In genomic region chr2:165898381-165898780, GRCh38 we compare ENCODE assay signal across 15 cellular contexts. TPM values are rescaled to one million over a fixed set of nuclear protein-coding genes. Genes with fewer than 3 reads are reported as not detected.
DNase-seq lines count a peak whose midpoint lies in the region; ATAC-seq and TF ChIP-seq lines count a peak whose summit lies in the region.
"Had no signal": no experiment of that assay in that cellular context is flagged by ENCODE, and none has a peak within 500 bp of the region (broad histone marks: within the 10 kb centered on the region; RNA-seq: fewer than 3 reads in every experiment).

No MANE protein-coding gene starts in this region.

- no peaks in the 10 kb centered on the region for H3K27me3 ChIP-seq in IMR-90 (ENCODE audit: control insufficient read depth, insufficient read depth, low read length)

- H3K79me1 ChIP-seq in IMR-90 (ENCODE audit: low read depth in 1 of 2, low read length in 2 of 2), result no peaks in the 10 kb centered on the region

- no peak overlapping the region for H2AFZ ChIP-seq in IMR-90 (replicated peaks; ENCODE audit: low read length, poor library complexity)
- H2AFZ ChIP-seq: PC-9 had no signal

- no peak overlapping the region for H4K8ac ChIP-seq in IMR-90 (ENCODE audit: low read depth in 2 of 2, low read length in 2 of 2)

- H3K4me1 Mint-ChIP-seq in stimulated activated naive CD8-positive, alpha-beta T cell treated with anti-CD3 and anti-CD28 coated beads, Interleukin-15, amount 100 ng/mL, for 72 hours, result peaks cover 8% of the 10 kb centered on the region

- H3K4me3 Mint-ChIP-seq in stimulated activated naive CD8-positive, alpha-beta T cell treated with anti-CD3 and anti-CD28 coated beads, Interleukin-15, amount 100 ng/mL, for 72 hours, result no peak overlapping the region
- H3K4me3 Mint-ChIP-seq: activated naive CD8-positive, alpha-beta T cell; effector memory CD8-positive, alpha-beta T cell; memory B cell had no signal

- in situ Hi-C loops in IMR-90 (cut with MboI; ENCODE audit: low sequenced_read_pairs), result no loop called here
- in situ Hi-C loops in SK-MEL-5 (cut with HindIII; ENCODE audit: low pct_unique_long_range_greater_than_20kb, low sequenced_read_pairs), result no loop called here

- no peak overlapping the region for H3K27ac ChIP-seq in IMR-90 (ENCODE audit: insufficient read depth, low read length)
- H3K27ac ChIP-seq: PC-9, thoracic aorta had no signal

- H3K18ac ChIP-seq in IMR-90 (ENCODE audit: low read depth, low read length), result no peak overlapping the region

- BruUV-seq in IMR-90 (replicated peaks; lab: Mats Ljungman, UMichigan), result no TSS peak

- no peak overlapping the region for H2AK5ac ChIP-seq in IMR-90 (ENCODE audit: low read depth, low read length)

- no peak overlapping the region for H2BK15ac ChIP-seq in IMR-90 (ENCODE audit: low read depth, low read length)

- no peak overlapping the region for H4K5ac ChIP-seq in IMR-90 (ENCODE audit: low read depth, low read length)

- TF ChIP-seq CTCF in AG09309 (IDR thresholded peaks at IDR 0.05; ENCODE audit: control insufficient read depth, insufficient read depth, low read depth, low read length, missing control alignments) (no peak), IMR-90 (conservative IDR thresholded peaks at IDR 0.05; ENCODE audit: low read depth, low read length) (no peak)

- no peak overlapping the region for H2AK9ac ChIP-seq in IMR-90 (replicated peaks; ENCODE audit: low read depth, low read length, poor library complexity)

- H3K4me1 ChIP-seq in IMR-90 (ENCODE audit: control insufficient read depth, insufficient read depth, low read length), result peaks cover 2% of the 10 kb centered on the region; the same call in 1 of the 2 replicates

- H3K4me3 ChIP-seq in AG09309 (ENCODE audit: control insufficient read depth, low read depth, low read length) (no peak overlapping the region), IMR-90 (ENCODE audit: insufficient read depth, low read depth, low read length) (no peak overlapping the region)
- H3K4me3 ChIP-seq: PC-9, thoracic aorta had no signal

- no peak overlapping the region for H3K9ac ChIP-seq in IMR-90 (ENCODE audit: low read depth, low read length)

- no peak overlapping the region for H3K56ac ChIP-seq in IMR-90 (ENCODE audit: extremely low read depth, insufficient read depth, low read length)

- TF ChIP-seq RAD21 in IMR-90 (IDR thresholded peaks at IDR 0.05; ENCODE audit: low read length), result no peak

- no peak overlapping the region for H3K4me2 ChIP-seq in IMR-90 (ENCODE audit: low read depth, low read length)
- H3K4me2 ChIP-seq: PC-9 had no signal

- H2BK20ac ChIP-seq in IMR-90 (ENCODE audit: low read depth, low read length), result no peak overlapping the region

- H3K9me1 ChIP-seq in IMR-90 (ENCODE audit: insufficient read depth, low read length), result no peaks in the 10 kb centered on the region; the same call in 1 of the 2 replicates

- peaks cover 14% of the 10 kb centered on the region for H3K36me3 ChIP-seq in IMR-90 (ENCODE audit: control insufficient read depth, insufficient read depth, low read length)

- H4K91ac ChIP-seq in IMR-90 (ENCODE audit: insufficient read depth, low read depth, low read length), result no peak overlapping the region

- no peaks in the 10 kb centered on the region for H3K27me3 Mint-ChIP-seq in stimulated activated naive CD8-positive, alpha-beta T cell treated with anti-CD3 and anti-CD28 coated beads, Interleukin-15, amount 100 ng/mL, for 72 hours
- H3K27me3 Mint-ChIP-seq: activated naive CD8-positive, alpha-beta T cell; effector memory CD8-positive, alpha-beta T cell; memory B cell had no signal

- H2BK120ac ChIP-seq in IMR-90 (ENCODE audit: low read depth, low read length), result no peak overlapping the region

- no peaks in the 10 kb centered on the region for H4K20me1 ChIP-seq in IMR-90 (ENCODE audit: insufficient read depth, low read length)

- no peak for TF ChIP-seq POLR2A in IMR-90 (IDR thresholded peaks at IDR 0.05; ENCODE audit: low read depth, low read length)

- no peak for ATAC-seq in IMR-90 (ENCODE audit: low read depth)
- no peak for ATAC-seq in GM19467 (IDR thresholded peaks at IDR 0.05; ENCODE audit: unreplicated experiment)
- no peak for ATAC-seq in stimulated activated naive CD8-positive, alpha-beta T cell treated with anti-CD3 and anti-CD28 coated beads, Interleukin-15, amount 100 ng/mL, for 72 hours
- ATAC-seq in HG03571 (IDR thresholded peaks at IDR 0.05; ENCODE audit: unreplicated experiment), result no peak
- ATAC-seq: effector memory CD8-positive, alpha-beta T cell had no signal

- CTCF ChIA-PET in IMR-90 (lab: Yijun Ruan, JAX), result no interaction called here

- H3K27ac Mint-ChIP-seq in stimulated activated naive CD8-positive, alpha-beta T cell treated with anti-CD3 and anti-CD28 coated beads, Interleukin-15, amount 100 ng/mL, for 72 hours, result no peak overlapping the region
- H3K27ac Mint-ChIP-seq: activated naive CD8-positive, alpha-beta T cell; memory B cell had no signal

- intact Hi-C loops in IMR-90 (cut with micrococcal nuclease), result no loop called here

- no peak overlapping the region for H3K23ac ChIP-seq in IMR-90 (ENCODE audit: low read depth, low read length)

- no peaks in the 10 kb centered on the region for H3K9me3 Mint-ChIP-seq in stimulated activated naive CD8-positive, alpha-beta T cell treated with anti-CD3 and anti-CD28 coated beads, Interleukin-15, amount 100 ng/mL, for 72 hours
- H3K9me3 Mint-ChIP-seq: effector memory CD8-positive, alpha-beta T cell; memory B cell had no signal

- no peak overlapping the region for H2BK5ac ChIP-seq in IMR-90 (ENCODE audit: low read depth, low read length, poor library complexity, severe bottlenecking)

- POLR2A ChIA-PET in IMR-90 (lab: Charles Lee; ENCODE audit: unreplicated experiment), result no interaction called here

- dilution Hi-C loops in IMR-90 (cut with HindIII; ENCODE audit: low sequenced_read_pairs, unreplicated experiment), result no loop called here

- WGBS in IMR-90 (ENCODE audit: extremely low coverage in 2 of 2, insufficient read length in 1 of 2), 2 experiments, result no CpG with 5 or more reads among the region's 4 CpGs

- no peaks in the 10 kb centered on the region for H3K9me3 ChIP-seq in IMR-90 (ENCODE audit: control insufficient read depth, insufficient read depth, low read length)
- H3K9me3 ChIP-seq: thoracic aorta had no signal

- peak; percentile 47 for DNase-seq in AG09309 (ENCODE audit: low read depth)
- peak; percentile 28 for DNase-seq in IMR-90
- peak; percentile 73 for DNase-seq in SK-MEL-5 (ENCODE audit: low read depth, low spot score)
- DNase-seq in foreskin melanocyte, result peak; percentile 49
- no peak for DNase-seq in stimulated activated naive CD8-positive, alpha-beta T cell treated with anti-CD3 and anti-CD28 coated beads, Interleukin-15, amount 100 ng/mL, for 72 hours
- DNase-seq in HuH-7 (ENCODE audit: low spot score), result no peak
- DNase-seq: activated CD4-positive, alpha-beta T cell treated with anti-CD3 and anti-CD28 coated beads for 48 hours; Calu3; effector memory CD8-positive, alpha-beta T cell had no signal

- no peak overlapping the region for H3K4ac ChIP-seq in IMR-90 (ENCODE audit: low read depth, low read length)

- H3K14ac ChIP-seq in IMR-90 (replicated peaks; ENCODE audit: low read depth, low read length), result no peak overlapping the region

TF ChIP-seq in IMR-90, 13 proteins besides CTCF, POLR2A, EP300 and RAD21:
- no peak for TF ChIP-seq SMC3 (IDR thresholded peaks at IDR 0.05; ENCODE audit: low read depth, low read length)
- TF ChIP-seq MAFK (IDR thresholded peaks at IDR 0.05; ENCODE audit: low read depth, low read length), result no peak
- TF ChIP-seq MXI1 (IDR thresholded peaks at IDR 0.05; ENCODE audit: borderline replicate concordance, low read depth, low read length), result no peak

RNA-seq across cellular contexts. Expression of gene TTC21B, which starts 55.2 kb away (rescaled TPM):
- 17.2 and 23.1 TPM in 2 replicates for total RNA-seq in IMR-90 (2012; rRNA removed)
- 6.7 and 8.0 TPM in 2 replicates for polyA plus RNA-seq in IMR-90 (2012; rRNA removed)
- 1.2 and 1.4 TPM in 2 replicates for polyA plus RNA-seq in IMR-90 (2012; cell fraction: cytosol; rRNA removed)
- 3.6 and 21.4 TPM in 2 replicates for polyA plus RNA-seq in IMR-90 (2012; cell fraction: nucleus; rRNA removed; ENCODE audit: low replicate concordance)
- total RNA-seq in SK-MEL-5 (2014; rRNA removed; shearing (Covaris generic)), result 49.8 and 53.5 TPM in 2 replicates
- 16.8 and 19.3 TPM in 2 replicates for polyA plus RNA-seq in SK-MEL-5 (2015; cell fraction: cytosol; rRNA removed)
- polyA plus RNA-seq in SK-MEL-5 (2015; cell fraction: nucleus; rRNA removed), result 69.1 and 78.6 TPM in 2 replicates

Comparison
In these comparisons a context has a peak if more than half of its experiments do, and no peak if none do; other contexts are left out.
1. DNase-seq: peak in AG09309 (single experiment), IMR-90 (single experiment), SK-MEL-5 (single experiment) and foreskin melanocyte (single experiment); none in stimulated activated naive CD8-positive, alpha-beta T cell treated with anti-CD3 and anti-CD28 coated beads, Interleukin-15, amount 100 ng/mL, for 72 hours (0 of 2) and HuH-7 (single experiment).